ENCODE assay signal across 11 cellular contexts in genomic region chr6:5036309-5036708, GRCh38. TPM values are rescaled to one million over a fixed set of nuclear protein-coding genes. Genes with fewer than 3 reads are reported as not detected.
DNase-seq lines count a peak whose midpoint lies in the region; ATAC-seq and TF ChIP-seq lines count a peak whose summit lies in the region.
"Had no signal": no experiment of that assay in that cellular context is flagged by ENCODE, and none has a peak within 500 bp of the region (broad histone marks: within the 10 kb centered on the region; RNA-seq: fewer than 3 reads in every experiment).

No MANE protein-coding gene starts in this region.

- no peak overlapping the region for H4K8ac ChIP-seq in IMR-90 (ENCODE audit: low read depth in 2 of 2, low read length in 2 of 2)

- H3K4me3 ChIP-seq in IMR-90 (ENCODE audit: insufficient read depth, low read depth, low read length) (no peak overlapping the region), ascending aorta (no peak overlapping the region)

- no peak overlapping the region for H3K56ac ChIP-seq in IMR-90 (ENCODE audit: extremely low read depth, insufficient read depth, low read length)

- no peak overlapping the region for H4K5ac ChIP-seq in IMR-90 (ENCODE audit: low read depth, low read length)

- H3K4me1 ChIP-seq in IMR-90 (ENCODE audit: control insufficient read depth, insufficient read depth, low read length) = peaks cover 5% of the 10 kb centered on the region; the same call in 1 of the 2 replicates
- H3K4me1 ChIP-seq in foreskin keratinocyte = peaks cover 3% of the 10 kb centered on the region
- no peaks in the 10 kb centered on the region for H3K4me1 ChIP-seq in ascending aorta

- H2BK20ac ChIP-seq in IMR-90 (ENCODE audit: low read depth, low read length) = no peak overlapping the region

- H3K36me3 ChIP-seq in IMR-90 (ENCODE audit: control insufficient read depth, insufficient read depth, low read length) (no peaks in the 10 kb centered on the region), ascending aorta (no peaks in the 10 kb centered on the region)

- peak; percentile 87 for ATAC-seq in IMR-90 (ENCODE audit: low read depth)
- peak; percentile 95 for ATAC-seq in foreskin keratinocyte
- ATAC-seq in GM18873 (IDR thresholded peaks at IDR 0.05; ENCODE audit: low FRiP score, unreplicated experiment) = no peak
- ATAC-seq: left lobe of liver had no signal

- no TSS peak for BruUV-seq in IMR-90 (replicated peaks; lab: Mats Ljungman, UMichigan)

- no peak overlapping the region for H2BK15ac ChIP-seq in IMR-90 (ENCODE audit: low read depth, low read length)

- H3K23ac ChIP-seq in IMR-90 (ENCODE audit: low read depth, low read length) = no peak overlapping the region

- TF ChIP-seq RAD21 in IMR-90 (IDR thresholded peaks at IDR 0.05; ENCODE audit: low read length) = peak; percentile 19; the same call in 1 of the 2 replicates

- dilution Hi-C loops in IMR-90 (cut with HindIII; ENCODE audit: low sequenced_read_pairs, unreplicated experiment) = no loop called here

- H2AK9ac ChIP-seq in IMR-90 (replicated peaks; ENCODE audit: low read depth, low read length, poor library complexity) = no peak overlapping the region

- H2BK5ac ChIP-seq in IMR-90 (ENCODE audit: low read depth, low read length, poor library complexity, severe bottlenecking) = no peak overlapping the region

- H4K91ac ChIP-seq in IMR-90 (ENCODE audit: insufficient read depth, low read depth, low read length) = no peak overlapping the region

- H3K27ac ChIP-seq in IMR-90 (ENCODE audit: insufficient read depth, low read length) (no peak overlapping the region), foreskin keratinocyte (no peak overlapping the region), ascending aorta (no peak overlapping the region)

- H3K27me3 ChIP-seq in IMR-90 (ENCODE audit: control insufficient read depth, insufficient read depth, low read length) (no peaks in the 10 kb centered on the region), foreskin keratinocyte (no peaks in the 10 kb centered on the region), ascending aorta (no peaks in the 10 kb centered on the region)

- POLR2A ChIA-PET in IMR-90 (lab: Charles Lee; ENCODE audit: unreplicated experiment) = interaction anchor here (0.7 kb wide), 1 partner anchor 17 kb away, joined by 5 read pairs; no protein-coding TSS in a partner anchor

- no peaks in the 10 kb centered on the region for H4K20me1 ChIP-seq in IMR-90 (ENCODE audit: insufficient read depth, low read length)

- WGBS in IMR-90 (ENCODE audit: extremely low coverage in 2 of 2, insufficient read length in 1 of 2), 2 experiments = 43% methylated on average over 5 of the region's 7 CpGs; no CpG with 5 or more reads in 1 of the 2 experiments

- H2BK120ac ChIP-seq in IMR-90 (ENCODE audit: low read depth, low read length) = no peak overlapping the region

- no peak overlapping the region for H3K4ac ChIP-seq in IMR-90 (ENCODE audit: low read depth, low read length)

- in situ Hi-C loops in IMR-90 (cut with MboI; ENCODE audit: low sequenced_read_pairs) = no loop called here

- intact Hi-C loops in IMR-90 (cut with micrococcal nuclease) = no loop called here
- intact Hi-C loops in ascending aorta (cut with DNase I) = no loop called here

- H2AK5ac ChIP-seq in IMR-90 (ENCODE audit: low read depth, low read length) = no peak overlapping the region

- TF ChIP-seq CTCF in IMR-90 (conservative IDR thresholded peaks at IDR 0.05; ENCODE audit: low read depth, low read length) = no peak
- peak; percentile 33 for TF ChIP-seq CTCF in foreskin keratinocyte (conservative IDR thresholded peaks at IDR 0.05)
- no peak for TF ChIP-seq CTCF in ascending aorta (IDR thresholded peaks at IDR 0.05)

- no peaks in the 10 kb centered on the region for H3K79me1 ChIP-seq in IMR-90 (ENCODE audit: low read depth in 1 of 2, low read length in 2 of 2)

- no peak for TF ChIP-seq POLR2A in IMR-90 (IDR thresholded peaks at IDR 0.05; ENCODE audit: low read depth, low read length)

- CTCF ChIA-PET in IMR-90 (lab: Yijun Ruan, JAX) = interaction anchor here (0.6 to 1.1 kb wide), 2 partner anchors 13 to 373 kb away, joined by 3 read pairs; no protein-coding TSS in a partner anchor

- no peak overlapping the region for H3K9ac ChIP-seq in IMR-90 (ENCODE audit: low read depth, low read length)

- no peaks in the 10 kb centered on the region for H3K9me1 ChIP-seq in IMR-90 (ENCODE audit: insufficient read depth, low read length)

- H3K18ac ChIP-seq in IMR-90 (ENCODE audit: low read depth, low read length) = no peak overlapping the region

- H2AFZ ChIP-seq in IMR-90 (replicated peaks; ENCODE audit: low read length, poor library complexity) = peak overlapping the region; percentile 28

- H3K9me3 ChIP-seq in IMR-90 (ENCODE audit: control insufficient read depth, insufficient read depth, low read length) (no peaks in the 10 kb centered on the region), ascending aorta (no peaks in the 10 kb centered on the region)

- DNase-seq in AG20443 (ENCODE audit: low spot score) (peak; percentile 77), IMR-90 (peak; percentile 67), RKO (ENCODE audit: low spot score) (peak; percentile 51), foreskin keratinocyte (peak; percentile 42 to 68), ascending aorta (ENCODE audit: low spot score in 2 of 2) (no peak), NCI-H1105 treated with DMSO at 0.1 percent for 48 hours (lab: John Stamatoyannopoulos, UW) (no peak), Ammon's horn (ENCODE audit: low spot score) (no peak)
- DNase-seq: central memory CD4-positive, alpha-beta T cell; DND-41 had no signal

- H3K14ac ChIP-seq in IMR-90 (replicated peaks; ENCODE audit: low read depth, low read length) = 0 out of 2 replicates have a peak overlapping the region, but pooled peaks have one; percentile 14

- no peak overlapping the region for H3K4me2 ChIP-seq in IMR-90 (ENCODE audit: low read depth, low read length)

TF ChIP-seq in IMR-90, 13 proteins besides CTCF, POLR2A, EP300 and RAD21:
- TF ChIP-seq MXI1 (IDR thresholded peaks at IDR 0.05; ENCODE audit: borderline replicate concordance, low read depth, low read length) (no peak), ELK1 (IDR thresholded peaks at IDR 0.05; ENCODE audit: borderline replicate concordance, low read depth, low read length) (no peak), BHLHE40 (IDR thresholded peaks at IDR 0.05; ENCODE audit: low read depth, low read length) (no peak), FOS (IDR thresholded peaks at IDR 0.05; ENCODE audit: low read depth, low read length) (no peak), CHD1 (IDR thresholded peaks at IDR 0.05; ENCODE audit: low read depth, low read length) (no peak), USF2 (IDR thresholded peaks at IDR 0.05; ENCODE audit: low read depth, low read length) (no peak), RFX5 (IDR thresholded peaks at IDR 0.05; ENCODE audit: low read depth, low read length) (no peak), MAZ (IDR thresholded peaks at IDR 0.05; ENCODE audit: borderline replicate concordance, low read depth, low read length) (no peak)

RNA-seq across cellular contexts. Expression of gene RPP40, which starts 32.5 kb away (rescaled TPM):
- 19.7 and 22.2 TPM in 2 replicates for total RNA-seq in IMR-90 (2012; rRNA removed)
- 6.6 and 8.1 TPM in 2 replicates for polyA plus RNA-seq in IMR-90 (2012; rRNA removed)
- 3.2 and 4.2 TPM in 2 replicates for polyA plus RNA-seq in IMR-90 (2012; cell fraction: cytosol; rRNA removed)
- polyA plus RNA-seq in IMR-90 (2012; cell fraction: nucleus; rRNA removed; ENCODE audit: low replicate concordance) = 2.3 and 4.6 TPM in 2 replicates
- 12.6 and 12.9 TPM in 2 replicates for total RNA-seq in foreskin keratinocyte
- 13.5 and 15.4 TPM in 2 replicates for polyA plus RNA-seq in foreskin keratinocyte
- total RNA-seq in ascending aorta = not detected

RNA-seq across cellular contexts. Expression of gene PPP1R3G, which starts 48.8 kb away (rescaled TPM):
- total RNA-seq in IMR-90 (2012; rRNA removed) = under 0.01 and 0.18 TPM in 2 replicates
- polyA plus RNA-seq in IMR-90 (2012; rRNA removed) = 0.09 and 0.10 TPM in 2 replicates
- 0.06 and 0.16 TPM in 2 replicates for polyA plus RNA-seq in IMR-90 (2012; cell fraction: cytosol; rRNA removed)
- 0.09 and 0.10 TPM in 2 replicates for polyA plus RNA-seq in IMR-90 (2012; cell fraction: nucleus; rRNA removed; ENCODE audit: low replicate concordance)
- 0.07 and 0.10 TPM in 2 replicates for total RNA-seq in foreskin keratinocyte
- 0.06 and 0.09 TPM in 2 replicates for polyA plus RNA-seq in foreskin keratinocyte
- 1.1 TPM for total RNA-seq in ascending aorta

Comparison
In these comparisons a context has a peak if more than half of its experiments do, and no peak if none do; other contexts are left out.
1. DNase-seq: peak in AG20443 (single experiment), IMR-90 (single experiment), RKO (single experiment) and foreskin keratinocyte (2 of 2); none in ascending aorta (0 of 2), NCI-H1105 treated with DMSO at 0.1 percent for 48 hours (single experiment) and Ammon's horn (single experiment).
2. RNA of gene RPP40, which starts 32.5 kb away (total RNA-seq): 19.7 to 22.2 TPM in IMR-90 and 12.6 to 12.9 TPM in foreskin keratinocyte; not detected in ascending aorta (single experiment); every median in the first group is over 10 times any median in the second.